Comparison of ENCODE assay signal across 14 cellular contexts in the genomic region with DNA sequence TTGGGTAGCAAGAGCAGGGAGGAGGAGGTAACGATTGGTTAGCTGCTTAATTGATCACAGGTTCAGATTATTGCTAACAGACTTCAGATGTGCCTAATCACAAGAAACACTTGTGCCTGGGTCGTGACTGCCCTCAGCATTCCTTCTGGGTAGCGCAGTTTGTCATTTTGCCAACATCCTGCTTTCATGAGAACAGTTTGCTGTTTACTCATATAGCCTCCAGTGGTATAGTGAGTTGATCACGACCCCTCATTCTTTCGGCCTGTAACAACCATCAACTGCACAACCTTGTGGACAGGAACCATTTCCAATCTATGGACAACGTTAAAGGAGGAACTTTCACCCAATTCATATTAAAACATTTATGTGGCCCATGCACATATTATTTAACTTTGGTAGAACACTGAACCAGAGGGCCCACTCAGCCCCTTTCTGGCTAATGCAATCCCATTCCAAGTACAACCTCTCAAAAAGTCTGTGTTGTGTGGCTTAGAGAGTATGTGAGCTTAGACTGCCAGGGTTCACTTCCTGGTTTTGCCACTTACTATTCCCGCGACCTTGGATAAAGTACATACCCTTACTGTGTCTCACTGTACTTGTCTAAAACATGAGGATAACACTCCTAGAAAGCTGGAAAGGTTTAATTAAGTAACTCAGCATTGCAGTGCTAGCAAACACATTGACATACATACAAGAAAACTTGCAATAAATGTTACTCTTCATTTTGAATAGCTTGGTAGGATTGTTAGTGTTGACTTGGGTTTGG.
DNase-seq lines count a peak whose midpoint lies in the region; ATAC-seq and TF ChIP-seq lines count a peak whose summit lies in the region.
"Had no signal": no experiment of that assay in that cellular context is flagged by ENCODE, and none has a peak within 500 bp of the region (broad histone marks: within the 10 kb centered on the region; RNA-seq: fewer than 3 reads in every experiment).

No MANE protein-coding gene starts in this region.

- TF ChIP-seq CTCF in nephron progenitor cell (IDR thresholded peaks at IDR 0.05) = no peak

- no peak overlapping the region for H3K4me3 Mint-ChIP-seq in nephron progenitor cell
- no peak overlapping the region for H3K4me3 Mint-ChIP-seq in activated naive CD8-positive, alpha-beta T cell treated with anti-CD3 and anti-CD28 coated beads for 36 hours
- H3K4me3 Mint-ChIP-seq: activated T-cell treated with anti-CD3 and anti-CD28 coated beads, Interleukin-2, amount 50 U/mL, for 24 hours; CD8-positive, alpha-beta T cell had no signal

- peak overlapping the region; percentile 69 for H3K27ac Mint-ChIP-seq in nephron progenitor cell
- H3K27ac Mint-ChIP-seq in activated naive CD8-positive, alpha-beta T cell treated with anti-CD3 and anti-CD28 coated beads for 36 hours = no peak overlapping the region
- H3K27ac Mint-ChIP-seq: activated T-cell treated with anti-CD3 and anti-CD28 coated beads, Interleukin-2, amount 50 U/mL, for 24 hours; CD8-positive, alpha-beta T cell had no signal

- H3K36me3 Mint-ChIP-seq in nephron progenitor cell (ENCODE audit: low read depth) = peaks cover 51% of the 10 kb centered on the region
- H3K36me3 Mint-ChIP-seq in activated naive CD8-positive, alpha-beta T cell treated with anti-CD3 and anti-CD28 coated beads for 36 hours = peaks cover 38% of the 10 kb centered on the region

- no peaks in the 10 kb centered on the region for H3K4me1 Mint-ChIP-seq in nephron progenitor cell
- peaks cover 7% of the 10 kb centered on the region for H3K4me1 Mint-ChIP-seq in activated naive CD8-positive, alpha-beta T cell treated with anti-CD3 and anti-CD28 coated beads for 36 hours

- H3K9me3 Mint-ChIP-seq in nephron progenitor cell = peaks cover 29% of the 10 kb centered on the region
- peaks cover 1% of the 10 kb centered on the region for H3K9me3 Mint-ChIP-seq in activated naive CD8-positive, alpha-beta T cell treated with anti-CD3 and anti-CD28 coated beads for 36 hours
- H3K9me3 Mint-ChIP-seq: activated T-cell treated with anti-CD3 and anti-CD28 coated beads, Interleukin-2, amount 50 U/mL, for 24 hours; CD8-positive, alpha-beta T cell had no signal

- DNase-seq in ELR (ENCODE audit: low read depth) (peak; percentile 89), SK-MEL-5 (ENCODE audit: low read depth, low spot score) (peak; percentile 72), fibroblast of peridontal ligament (ENCODE audit: extremely low read depth) (peak; percentile 68), nephron progenitor cell (no peak), T-helper 1 cell (no peak)
- no peak for DNase-seq in activated CD4-positive, alpha-beta T cell treated with anti-CD3 and anti-CD28 coated beads for 48 hours
- no peak for DNase-seq in activated naive CD8-positive, alpha-beta T cell treated with anti-CD3 and anti-CD28 coated beads for 36 hours
- DNase-seq: activated CD4-positive, CD25-positive, alpha-beta regulatory T cell treated with anti-CD3 and anti-CD28 coated beads, Interleukin-2, amount 50 U/mL, for 72 hours; activated T-cell treated with anti-CD3 and anti-CD28 coated beads, Interleukin-2, amount 50 U/mL, for 24 hours; anterior cingulate cortex; CD8-positive, alpha-beta T cell; right lobe of liver; SW 1271 had no signal

- ATAC-seq in HG03565 (IDR thresholded peaks at IDR 0.05; ENCODE audit: unreplicated experiment) = no peak
- ATAC-seq: CD8-positive, alpha-beta T cell had no signal

- peaks cover 4% of the 10 kb centered on the region for H3K27me3 Mint-ChIP-seq in nephron progenitor cell (ENCODE audit: low read depth, poor library complexity)
- H3K27me3 Mint-ChIP-seq in activated naive CD8-positive, alpha-beta T cell treated with anti-CD3 and anti-CD28 coated beads for 36 hours = no peaks in the 10 kb centered on the region
- H3K27me3 Mint-ChIP-seq: activated T-cell treated with anti-CD3 and anti-CD28 coated beads, Interleukin-2, amount 50 U/mL, for 24 hours had no signal

- in situ Hi-C loops in SK-MEL-5 (cut with HindIII; ENCODE audit: low pct_unique_long_range_greater_than_20kb, low sequenced_read_pairs) = no loop called here

Comparison
In these comparisons a context has a peak if more than half of its experiments do, and no peak if none do; other contexts are left out.
1. DNase-seq: peak in ELR (single experiment), SK-MEL-5 (single experiment) and fibroblast of peridontal ligament (single experiment); none in nephron progenitor cell (single experiment), activated CD4-positive, alpha-beta T cell treated with anti-CD3 and anti-CD28 coated beads for 48 hours (single experiment), activated naive CD8-positive, alpha-beta T cell treated with anti-CD3 and anti-CD28 coated beads for 36 hours (single experiment) and T-helper 1 cell (0 of 5).